Comparison of ENCODE assay signal across 18 cellular contexts in genomic region chr6:93806409-93807270, GRCh38.
DNase-seq lines count a peak whose midpoint lies in the region; ATAC-seq, FAIRE-seq and TF ChIP-seq lines count a peak whose summit lies in the region.
"Had no signal": no experiment of that assay in that cellular context is flagged by ENCODE, and none has a peak within 500 bp of the region (broad histone marks: within the 10 kb centered on the region; RNA-seq: fewer than 3 reads in every experiment).

No MANE protein-coding gene starts in this region.

- H3K4me3 ChIP-seq in GM23338 (no peak overlapping the region), epithelial cell of esophagus (ENCODE audit: low read length) (no peak overlapping the region), small intestine (ENCODE audit: low read depth in 1 of 2, low read length in 2 of 2) (no peak overlapping the region), hepatocyte (no peak overlapping the region), stomach (no peak overlapping the region)
- H3K4me3 ChIP-seq: BLaER1 had no signal

- no peak overlapping the region for H2AFZ ChIP-seq in GM23338
- no peak overlapping the region for H2AFZ ChIP-seq in hepatocyte

- DNase-seq in GM23338 (ENCODE audit: low spot score) (no peak), WTC11 (ENCODE audit: low spot score) (no peak), epithelial cell of esophagus (ENCODE audit: low read depth) (peak; percentile 1), small intestine (no peak), hepatocyte (ENCODE audit: low spot score) (no peak), stomach (no peak)
- DNase-seq: Caco-2; CD4-positive, CD25-positive, alpha-beta regulatory T cell; CD8-positive, alpha-beta T cell; DMS153; DND-41; HCEC 1CT had no signal

- H3K27me3 ChIP-seq in GM23338 (ENCODE audit: insufficient read depth) (no peaks in the 10 kb centered on the region), small intestine (ENCODE audit: control insufficient read depth in 2 of 2, insufficient read depth in 2 of 2, low read length in 2 of 2) (no peaks in the 10 kb centered on the region), hepatocyte (no peaks in the 10 kb centered on the region), stomach (no peaks in the 10 kb centered on the region)
- H3K27me3 ChIP-seq: BLaER1 had no signal

- H3K9me3 Mint-ChIP-seq in GM23338 (no peaks in the 10 kb centered on the region; the same call in 1 of the 3 replicates), WTC11 (peaks cover 23% of the 10 kb centered on the region)

- H3K27me3 Mint-ChIP-seq in GM23338 (ENCODE audit: insufficient read depth, low read depth, poor library complexity) (peaks cover 2% of the 10 kb centered on the region), WTC11 (ENCODE audit: low read depth) (no peaks in the 10 kb centered on the region)
- H3K27me3 Mint-ChIP-seq: B cell; CD4-positive, CD25-positive, alpha-beta regulatory T cell had no signal

- no peaks in the 10 kb centered on the region for H3K9me3 ChIP-seq in small intestine (ENCODE audit: control insufficient read depth, low read depth)
- no peaks in the 10 kb centered on the region for H3K9me3 ChIP-seq in hepatocyte (ENCODE audit: low read depth)
- peaks cover 0 to 9% (median 4%) of the 10 kb centered on the region in 4 donors for H3K9me3 ChIP-seq in stomach
- H3K9me3 ChIP-seq: Caco-2 had no signal

- H3K4me3 Mint-ChIP-seq in GM23338, result no peak overlapping the region
- no peak overlapping the region for H3K4me3 Mint-ChIP-seq in WTC11
- H3K4me3 Mint-ChIP-seq: B cell; CD4-positive, CD25-positive, alpha-beta regulatory T cell; CD8-positive, alpha-beta T cell had no signal

- TF ChIP-seq EP300 in stomach (IDR thresholded peaks at IDR 0.05), result no peak

- no peak overlapping the region for H3K27ac ChIP-seq in GM23338 (ENCODE audit: low read depth)
- no peak overlapping the region for H3K27ac ChIP-seq in small intestine (ENCODE audit: low read depth in 1 of 2, low read length in 1 of 2)
- H3K27ac ChIP-seq in hepatocyte, result no peak overlapping the region
- no peak overlapping the region for H3K27ac ChIP-seq in stomach
- H3K27ac ChIP-seq: 22Rv1, BLaER1, C4-2B had no signal

- H3F3A ChIP-seq in GM23338 (replicated peaks; ENCODE audit: low read depth), result no peaks in the 10 kb centered on the region

- no peak overlapping the region for H3K4me2 ChIP-seq in GM23338
- no peak overlapping the region for H3K4me2 ChIP-seq in hepatocyte
- H3K4me2 ChIP-seq: BLaER1 had no signal

- no peaks in the 10 kb centered on the region for H3K79me2 ChIP-seq in GM23338 (replicated peaks; ENCODE audit: insufficient read depth)
- no peaks in the 10 kb centered on the region for H3K79me2 ChIP-seq in hepatocyte

- no peaks in the 10 kb centered on the region for H4K20me1 ChIP-seq in GM23338 (replicated peaks; ENCODE audit: insufficient read depth)
- H4K20me1 ChIP-seq in hepatocyte (ENCODE audit: insufficient read depth, poor library complexity, severe bottlenecking), result no peaks in the 10 kb centered on the region
- H4K20me1 ChIP-seq: BLaER1 had no signal

- ATAC-seq in GM23338 (peak; percentile 52), WTC11 (peak; percentile 51)
- ATAC-seq: CD8-positive, alpha-beta T cell had no signal

- intact Hi-C loops in stomach (cut with DNase I; ENCODE audit: low total_unique reads), result no loop called here

- TF ChIP-seq CTCF in GM23338 (conservative IDR thresholded peaks at IDR 0.05; ENCODE audit: low read depth in 2 of 2), result no peak; a peak in 1 of 4 replicates
- TF ChIP-seq CTCF in WTC11 (IDR thresholded peaks at IDR 0.05), result no peak
- TF ChIP-seq CTCF in epithelial cell of esophagus (IDR thresholded peaks at IDR 0.05; ENCODE audit: insufficient read depth, low read depth, low read length, missing control alignments), result no peak
- TF ChIP-seq CTCF in hepatocyte (IDR thresholded peaks at IDR 0.05; ENCODE audit: poor library complexity), result no peak
- no peak for TF ChIP-seq CTCF in stomach (IDR thresholded peaks at IDR 0.05)

- 0 out of 2 replicates have a peak, but pooled peaks cover under 1% of the 10 kb centered on the region for H3K4me1 ChIP-seq in GM23338 (ENCODE audit: insufficient read depth)
- H3K4me1 ChIP-seq in small intestine (ENCODE audit: control insufficient read depth in 2 of 2, insufficient read depth in 1 of 2, low read depth in 1 of 2, low read length in 1 of 2), result no peaks in the 10 kb centered on the region
- no peaks in the 10 kb centered on the region for H3K4me1 ChIP-seq in hepatocyte (ENCODE audit: insufficient read depth)
- no peaks in the 10 kb centered on the region for H3K4me1 ChIP-seq in stomach
- H3K4me1 ChIP-seq: BLaER1, Caco-2 had no signal

- H3K4me1 Mint-ChIP-seq in GM23338, result no peaks in the 10 kb centered on the region
- H3K4me1 Mint-ChIP-seq in WTC11, result no peaks in the 10 kb centered on the region; the same call in 1 of the 2 replicates
- H3K4me1 Mint-ChIP-seq: B cell; CD4-positive, CD25-positive, alpha-beta regulatory T cell had no signal

- POLR2A ChIA-PET in WTC11 (lab: Charles Lee), result no interaction called here

- H3K36me3 ChIP-seq in GM23338 (ENCODE audit: insufficient read depth) (peaks cover under 1% of the 10 kb centered on the region; the same call in 1 of the 2 replicates), small intestine (ENCODE audit: control insufficient read depth in 2 of 2, insufficient read depth in 2 of 2, low read length in 2 of 2) (no peaks in the 10 kb centered on the region), hepatocyte (replicated peaks; ENCODE audit: insufficient read depth, low read depth) (no peaks in the 10 kb centered on the region), stomach (no peaks in the 10 kb centered on the region)
- H3K36me3 ChIP-seq: BLaER1 had no signal

- H3K36me3 Mint-ChIP-seq in GM23338 (ENCODE audit: low read depth) (peaks cover 39% of the 10 kb centered on the region), WTC11 (peaks cover 33% of the 10 kb centered on the region)
- H3K36me3 Mint-ChIP-seq: CD4-positive, CD25-positive, alpha-beta regulatory T cell; CD8-positive, alpha-beta T cell had no signal

- H3K9me2 ChIP-seq in GM23338 (ENCODE audit: insufficient read depth) (no peaks in the 10 kb centered on the region), hepatocyte (replicated peaks; ENCODE audit: insufficient read depth) (no peaks in the 10 kb centered on the region)

- TF ChIP-seq POLR2A in stomach (IDR thresholded peaks at IDR 0.05), result no peak

- 81 to 85% (median 82%) methylated on average over 4 of the region's 4 CpGs for WGBS in small intestine, 3 donors
- 89% methylated on average over 4 of the region's 4 CpGs for WGBS in hepatocyte (ENCODE audit: low lambda C conversion rate, missing lambda C conversion rate)
- WGBS in stomach, 5 donors, result 80 to 85% (median 84%) methylated on average over 4 of the region's 4 CpGs

- H3K27ac Mint-ChIP-seq in GM23338, result no peak overlapping the region
- H3K27ac Mint-ChIP-seq in WTC11, result peak overlapping the region; percentile 38; the same call in 1 of the 2 replicates
- H3K27ac Mint-ChIP-seq: B cell; CD4-positive, CD25-positive, alpha-beta regulatory T cell; CD8-positive, alpha-beta T cell had no signal

- FAIRE-seq in small intestine (lab: Jason Lieb, UNC), result no peak
- FAIRE-seq: G401.6, GM12892 had no signal

- CTCF ChIA-PET in WTC11 (lab: Charles Lee), result no interaction called here

TF ChIP-seq in GM23338, 12 proteins besides CTCF, POLR2A, EP300 and RAD21 (continues in another document):
- TF ChIP-seq ZNF331 (CRISPR knock-in tag; IDR thresholded peaks at IDR 0.05; ENCODE audit: low read depth), result no peak

TF ChIP-seq in WTC11, 78 proteins besides CTCF, POLR2A, EP300 and RAD21:
- no peak for TF ChIP-seq GTF2I (CRISPR knock-in tag; conservative IDR thresholded peaks at IDR 0.05)
- no peak for TF ChIP-seq ELF4 (CRISPR knock-in tag; IDR thresholded peaks at IDR 0.05; ENCODE audit: low read depth)
- TF ChIP-seq ERG (CRISPR knock-in tag; IDR thresholded peaks at IDR 0.05), result peak; percentile 8; the same call in 1 of the 2 replicates
- peak; percentile 64 for TF ChIP-seq ZNF425 (CRISPR knock-in tag; conservative IDR thresholded peaks at IDR 0.05)
- TF ChIP-seq NFATC4 (CRISPR knock-in tag; IDR thresholded peaks at IDR 0.05), result peak; percentile 63; the same call in 1 of the 2 replicates
- TF ChIP-seq ZNF396 (CRISPR knock-in tag; IDR thresholded peaks at IDR 0.05; ENCODE audit: borderline replicate concordance), result no peak
